1 cellular context compared by ENCODE assay signal in the genomic region with DNA sequence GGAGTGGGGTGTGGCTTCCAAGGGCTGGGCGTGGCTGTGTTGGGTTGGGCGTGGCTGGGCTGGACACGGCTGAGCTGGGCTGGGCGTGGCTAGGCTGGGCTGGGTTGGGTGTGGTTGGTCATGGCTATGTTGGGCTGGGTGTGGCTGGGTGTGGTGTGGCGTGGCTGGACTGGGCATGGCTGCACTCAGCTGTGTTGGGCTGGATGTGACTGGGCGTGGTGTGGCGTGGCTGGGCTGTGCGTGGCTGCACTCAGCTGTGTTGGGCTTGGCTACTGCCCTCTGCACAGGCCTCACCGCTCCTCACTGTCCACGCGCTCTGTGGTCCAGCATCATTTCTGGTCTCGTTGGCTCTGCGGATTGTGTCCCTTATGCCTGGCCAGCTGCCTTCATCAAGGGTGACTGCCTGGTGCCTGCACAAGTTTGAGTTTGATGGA.
TF ChIP-seq lines count a peak whose summit lies in the region.

No MANE protein-coding gene starts in this region.

TF ChIP-seq in HCT116, 20 proteins besides CTCF, POLR2A, EP300 and RAD21 (continued from another document):
- TF ChIP-seq, protein P1, sequence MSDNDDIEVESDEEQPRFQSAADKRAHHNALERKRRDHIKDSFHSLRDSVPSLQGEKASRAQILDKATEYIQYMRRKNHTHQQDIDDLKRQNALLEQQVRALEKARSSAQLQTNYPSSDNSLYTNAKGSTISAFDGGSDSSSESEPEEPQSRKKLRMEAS (IDR thresholded peaks at IDR 0.05) = peak; percentile 80
